In the genomic region with DNA sequence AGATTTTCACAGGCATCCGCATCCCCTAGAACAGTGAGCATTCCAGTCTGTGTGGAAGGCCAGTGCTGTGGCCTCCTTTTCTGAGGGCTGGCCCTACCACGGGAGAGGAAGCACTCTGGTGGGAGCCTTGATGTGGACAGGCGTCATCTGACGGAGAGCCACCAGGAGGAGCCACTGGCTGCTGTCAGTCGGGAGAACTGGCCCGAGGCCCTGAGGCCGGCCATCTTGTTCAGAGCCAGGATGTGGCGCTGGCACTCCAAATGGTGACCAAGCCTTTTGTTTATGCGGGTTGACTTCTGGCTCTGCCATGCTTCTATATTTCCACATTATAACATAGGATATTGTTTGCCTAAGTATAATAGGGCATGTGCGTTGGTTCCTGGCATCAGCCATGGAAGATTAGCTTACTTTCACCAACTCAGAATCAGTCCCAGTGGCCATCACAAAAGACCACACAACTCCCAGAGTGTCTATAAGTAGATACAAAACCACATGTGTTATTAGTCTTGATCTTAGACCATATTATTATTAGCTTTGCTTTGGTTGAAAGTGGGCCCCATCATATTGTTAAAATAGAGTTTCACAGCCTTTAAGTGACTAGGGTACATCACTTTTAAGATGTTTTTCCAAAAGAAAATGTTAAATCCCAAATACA, we compare ENCODE assay signal across 8 cellular contexts.
DNase-seq lines count a peak whose midpoint lies in the region; ATAC-seq, FAIRE-seq and TF ChIP-seq lines count a peak whose summit lies in the region.

No MANE protein-coding gene starts in this region.

- no peak overlapping the region for H3K9ac ChIP-seq in fibroblast of lung (ENCODE audit: insufficient read depth, low read length)

- H3K27me3 ChIP-seq in fibroblast of lung (ENCODE audit: control insufficient read depth, insufficient read depth, low read length) = no peaks in the 10 kb centered on the region

- no peak overlapping the region for H3K4me2 ChIP-seq in fibroblast of lung (ENCODE audit: extremely low read depth, insufficient read depth, low read length)

- FAIRE-seq in D721Med (lab: Jason Lieb, UNC) = no peak
- no peak for FAIRE-seq in H54 (lab: Jason Lieb, UNC)

- peak; percentile 64 for TF ChIP-seq CTCF in GM12872 (IDR thresholded peaks at IDR 0.05; ENCODE audit: insufficient read depth, low read depth, low read length)
- peak; percentile 14 to 29 for TF ChIP-seq CTCF in fibroblast of lung (conservative IDR thresholded peaks at IDR 0.05 in 1 of 2, IDR thresholded peaks at IDR 0.05 in 1 of 2; ENCODE audit: low read depth in 1 of 2, low read length in 2 of 2)
- TF ChIP-seq CTCF in D721Med (IDR thresholded peaks at IDR 0.05; ENCODE audit: insufficient read depth, missing control alignments) = no peak

- peak; percentile 8 to 21 for DNase-seq in AML-193 (lab: John Stamatoyannopoulos, UW)
- DNase-seq in RPMI8226 = peak; percentile 40
- DNase-seq in fibroblast of lung (ENCODE audit: low read depth in 2 of 2) = no peak
- no peak for DNase-seq in D721Med (ENCODE audit: insufficient read length, low spot score)
- no peak for DNase-seq in NCI-H226
- no peak for DNase-seq in H54 (ENCODE audit: insufficient read length, low spot score)

- no peak for ATAC-seq in GM18498 (IDR thresholded peaks at IDR 0.05; ENCODE audit: unreplicated experiment)

- H4K20me1 ChIP-seq in fibroblast of lung (ENCODE audit: control insufficient read depth, extremely low read depth, insufficient read depth, low read length) = no peaks in the 10 kb centered on the region

- peaks cover 2% of the 10 kb centered on the region for H3K4me1 ChIP-seq in fibroblast of lung (ENCODE audit: control insufficient read depth, extremely low read depth, insufficient read depth, low read length)

- no peak overlapping the region for H2AFZ ChIP-seq in fibroblast of lung (ENCODE audit: low read length)

- H3K9me3 ChIP-seq in fibroblast of lung (ENCODE audit: control insufficient read depth, insufficient read depth, low read depth, low read length) = no peaks in the 10 kb centered on the region

- H3K27ac ChIP-seq in fibroblast of lung (ENCODE audit: insufficient read depth, low read length) = no peak overlapping the region

- H3K79me2 ChIP-seq in fibroblast of lung (ENCODE audit: control insufficient read depth, insufficient read depth, low read length) = no peaks in the 10 kb centered on the region

- no peak overlapping the region for H3K4me3 ChIP-seq in fibroblast of lung (replicated peaks in 1 of 4; ENCODE audit: control extremely low read depth in 1 of 4, insufficient read depth in 1 of 4, low read depth in 3 of 4, low read length in 4 of 4)

- H3K36me3 ChIP-seq in fibroblast of lung (ENCODE audit: control insufficient read depth, insufficient read depth, low read length) = no peaks in the 10 kb centered on the region

- no peak for TF ChIP-seq POLR2A in H54 (IDR thresholded peaks at IDR 0.05; ENCODE audit: low read depth, low read length)

Comparison
In these comparisons a context has a peak if more than half of its experiments do, and no peak if none do; other contexts are left out.
1. DNase-seq: peak in AML-193 (2 of 2) and RPMI8226 (single experiment); none in fibroblast of lung (0 of 2), D721Med (single experiment), NCI-H226 (single experiment) and H54 (single experiment).